ENCODE assay signal across 9 cellular contexts in the genomic region with DNA sequence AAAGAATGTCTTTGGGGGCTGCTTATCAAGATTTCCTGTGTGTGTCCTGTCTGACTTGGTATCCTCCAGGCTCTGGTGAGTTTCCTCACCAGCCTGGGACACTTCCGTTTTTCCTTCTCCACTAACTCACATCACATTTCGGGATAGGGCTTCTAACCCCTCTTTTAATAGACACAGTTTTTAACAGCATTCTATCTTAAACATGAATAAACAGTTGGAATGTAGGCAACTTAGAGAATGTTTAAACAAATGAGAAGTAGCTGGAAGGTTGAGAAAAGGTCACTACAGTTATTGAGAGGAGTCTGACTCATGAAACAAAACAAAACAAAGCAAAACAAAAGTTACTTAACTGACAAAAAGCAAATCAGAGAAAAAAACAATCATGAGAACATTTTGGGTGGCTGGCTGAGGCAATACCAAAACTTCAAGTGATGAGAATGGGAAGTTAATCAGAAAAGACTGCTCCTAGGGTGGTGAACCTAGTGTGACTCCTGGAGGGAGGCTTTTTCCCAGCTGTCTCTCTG.
DNase-seq lines count a peak whose midpoint lies in the region; ATAC-seq and TF ChIP-seq lines count a peak whose summit lies in the region.
"Had no signal": no experiment of that assay in that cellular context is flagged by ENCODE, and none has a peak within 500 bp of the region (broad histone marks: within the 10 kb centered on the region; RNA-seq: fewer than 3 reads in every experiment).

No MANE protein-coding gene starts in this region.

- H3K4me2 ChIP-seq in smooth muscle cell, result peak overlapping the region; percentile 69

- no TSS peak for BruUV-seq in Panc1 (replicated peaks; lab: Mats Ljungman, UMichigan)

- no peaks in the 10 kb centered on the region for H3K9me3 ChIP-seq in Panc1 (ENCODE audit: control insufficient read depth, insufficient read depth, low read depth, low read length)
- H3K9me3 ChIP-seq in smooth muscle cell (replicated peaks; ENCODE audit: low read depth), result no peaks in the 10 kb centered on the region
- H3K9me3 ChIP-seq in vagina, result no peaks in the 10 kb centered on the region
- H3K9me3 ChIP-seq: gastrocnemius medialis, prostate gland had no signal

- in situ Hi-C loops in Panc1 (cut with HindIII; ENCODE audit: low pct_unique_long_range_greater_than_20kb, low sequenced_read_pairs), result no loop called here

- POLR2A ChIA-PET in Panc1 (lab: Charles Lee), result no interaction called here

- no peaks in the 10 kb centered on the region for H3K27me3 ChIP-seq in Panc1 (ENCODE audit: control insufficient read depth, insufficient read depth, low read length)
- H3K27me3 ChIP-seq in smooth muscle cell (ENCODE audit: low read depth), result no peaks in the 10 kb centered on the region
- H3K27me3 ChIP-seq in vagina, result no peaks in the 10 kb centered on the region
- H3K27me3 ChIP-seq: gastrocnemius medialis had no signal

- CTCF ChIA-PET in Panc1 (lab: Charles Lee), result no interaction called here

- H3K4me1 ChIP-seq in Panc1 (ENCODE audit: control insufficient read depth, insufficient read depth, low read length) (peaks cover 6% of the 10 kb centered on the region), smooth muscle cell (ENCODE audit: low read depth) (peaks cover 25% of the 10 kb centered on the region), vagina (peaks cover 27% of the 10 kb centered on the region)
- H3K4me1 ChIP-seq: prostate gland had no signal

- no peaks in the 10 kb centered on the region for H3K36me3 ChIP-seq in Panc1 (ENCODE audit: control insufficient read depth, insufficient read depth, low read length)
- no peaks in the 10 kb centered on the region for H3K36me3 ChIP-seq in smooth muscle cell (ENCODE audit: low read depth)
- no peaks in the 10 kb centered on the region for H3K36me3 ChIP-seq in vagina
- H3K36me3 ChIP-seq: gastrocnemius medialis, prostate gland had no signal

- ATAC-seq in Panc1, result peak; percentile 79
- ATAC-seq: gastrocnemius medialis had no signal

- H3F3A ChIP-seq in smooth muscle cell (ENCODE audit: low read depth), result peaks cover 4% of the 10 kb centered on the region

- TF ChIP-seq POLR2A in vagina (IDR thresholded peaks at IDR 0.05), result no peak

- no peak for TF ChIP-seq CTCF in GM20000 (IDR thresholded peaks at IDR 0.05; ENCODE audit: extremely low read depth, missing control alignments)
- TF ChIP-seq CTCF in Panc1 (IDR thresholded peaks at IDR 0.05), result no peak
- no peak for TF ChIP-seq CTCF in smooth muscle cell (IDR thresholded peaks at IDR 0.05; ENCODE audit: borderline replicate concordance, insufficient read depth, poor library complexity, severe bottlenecking)
- no peak for TF ChIP-seq CTCF in vagina (IDR thresholded peaks at IDR 0.05)

- 30% methylated on average over 2 of the region's 2 CpGs for WGBS in smooth muscle cell (ENCODE audit: low lambda C conversion rate)

- H3K27ac ChIP-seq in Panc1 (ENCODE audit: low read length) (no peak overlapping the region; the same call in 1 of the 2 replicates), smooth muscle cell (ENCODE audit: low read depth) (peak overlapping the region; percentile 66), vagina (no peak overlapping the region)
- H3K27ac ChIP-seq: prostate gland had no signal

- intact Hi-C loops in Panc1 (cut with micrococcal nuclease; ENCODE audit: unreplicated experiment) (no loop called here), vagina (cut with DNase I) (no loop called here)

- H3K79me2 ChIP-seq in smooth muscle cell (ENCODE audit: low read depth), result no peaks in the 10 kb centered on the region

- no peaks in the 10 kb centered on the region for H4K20me1 ChIP-seq in smooth muscle cell (ENCODE audit: low read depth)

- H2AFZ ChIP-seq in smooth muscle cell (ENCODE audit: low read depth), result peak overlapping the region; percentile 47

- H3K9ac ChIP-seq in smooth muscle cell (ENCODE audit: low read depth), result no peak overlapping the region

- DNase-seq in GM20000 (ENCODE audit: low spot score) (peak; percentile 6), Panc1 (ENCODE audit: low read depth, low spot score) (no peak), fibroblast of the conjunctiva (ENCODE audit: low read depth) (peak; percentile 60), smooth muscle cell (lab: John Stamatoyannopoulos, UW; ENCODE audit: unreplicated experiment) (no peak), HT-29 (ENCODE audit: low spot score) (no peak), vagina (ENCODE audit: extremely low spot score in 2 of 2) (no peak)
- no peak for DNase-seq in activated naive CD4-positive, alpha-beta T cell treated with anti-CD3 and anti-CD28 coated beads, Interleukin-2, amount 50 U/mL, for 16 hours
- DNase-seq: gastrocnemius medialis had no signal

- peak overlapping the region in 1 of 2 experiments; percentile 23; a peak in 2 of 4 replicates for H3K4me3 ChIP-seq in Panc1 (ENCODE audit: low read depth in 2 of 2, low read length in 2 of 2)
- no peak overlapping the region for H3K4me3 ChIP-seq in smooth muscle cell
- H3K4me3 ChIP-seq in vagina, result no peak overlapping the region
- H3K4me3 ChIP-seq: gastrocnemius medialis, prostate gland had no signal

Comparison
In these comparisons a context has a peak if more than half of its experiments do, and no peak if none do; other contexts are left out.
1. DNase-seq: peak in GM20000 (single experiment) and fibroblast of the conjunctiva (single experiment); none in Panc1 (single experiment), smooth muscle cell (single experiment), HT-29 (single experiment), activated naive CD4-positive, alpha-beta T cell treated with anti-CD3 and anti-CD28 coated beads, Interleukin-2, amount 50 U/mL, for 16 hours (single experiment) and vagina (0 of 2).